Comparison of ENCODE assay signal across 13 cellular contexts in genomic region chr9:38390851-38391250, GRCh38. TPM values are rescaled to one million over a fixed set of nuclear protein-coding genes. Genes with fewer than 3 reads are reported as not detected.
A peak's percentile ranks its signal among the peaks of the same experiment; 100 is the strongest.
DNase-seq lines count a peak whose midpoint lies in the region; ATAC-seq, FAIRE-seq and TF ChIP-seq lines count a peak whose summit lies in the region.
"Had no signal": no experiment of that assay in that cellular context is flagged by ENCODE, and none has a peak within 500 bp of the region (broad histone marks: within the 10 kb centered on the region; RNA-seq: fewer than 3 reads in every experiment).

No MANE protein-coding gene starts in this region.

- H3K27ac Mint-ChIP-seq in activated naive CD4-positive, alpha-beta T cell treated with anti-CD3 and anti-CD28 coated beads, Interleukin-2, amount 50 U/mL, for 24 hours, result no peak overlapping the region
- H3K27ac Mint-ChIP-seq in activated naive CD4-positive, alpha-beta T cell treated with anti-CD3 and anti-CD28 coated beads for 36 hours, result no peak overlapping the region
- H3K27ac Mint-ChIP-seq in nephron progenitor cell, result no peak overlapping the region

- ATAC-seq in aorta (ENCODE audit: low FRiP score), result no peak

- no peaks in the 10 kb centered on the region for H3K27me3 Mint-ChIP-seq in activated naive CD4-positive, alpha-beta T cell treated with anti-CD3 and anti-CD28 coated beads, Interleukin-2, amount 50 U/mL, for 24 hours
- H3K27me3 Mint-ChIP-seq in activated naive CD4-positive, alpha-beta T cell treated with anti-CD3 and anti-CD28 coated beads for 36 hours (ENCODE audit: low read depth), result peaks cover 9% of the 10 kb centered on the region
- peaks cover 17% of the 10 kb centered on the region for H3K27me3 Mint-ChIP-seq in nephron progenitor cell (ENCODE audit: low read depth, poor library complexity)

- peak overlapping the region; percentile 95 to 97 for H3K27ac ChIP-seq in aorta (ENCODE audit: low read depth in 1 of 2, low read length in 2 of 2)
- H3K27ac ChIP-seq: SJSA1 had no signal

- no peak for TF ChIP-seq CTCF in nephron progenitor cell (IDR thresholded peaks at IDR 0.05)

- no peak for TF ChIP-seq POLR2A in GM12892 (IDR thresholded peaks at IDR 0.05; ENCODE audit: low read depth, low read length)

- intact Hi-C loops in activated naive CD4-positive, alpha-beta T cell treated with anti-CD3 and anti-CD28 coated beads for 36 hours (cut with micrococcal nuclease), result loop anchor here (5.0 kb wide), 1 partner anchor 489 kb away; the partner anchor contains the start of gene SLC25A51
- intact Hi-C loops in aorta (cut with DNase I), result loop anchor here (10.0 kb wide), 3 partner anchors 436 to 906 kb away; partner anchors contain the start of genes POLR1E (in 1 of the 2) and SLC25A51 (in 1 of the 2)

- peak overlapping the region; percentile 15 for H3K4me3 Mint-ChIP-seq in activated naive CD4-positive, alpha-beta T cell treated with anti-CD3 and anti-CD28 coated beads, Interleukin-2, amount 50 U/mL, for 24 hours
- no peak overlapping the region for H3K4me3 Mint-ChIP-seq in activated naive CD4-positive, alpha-beta T cell treated with anti-CD3 and anti-CD28 coated beads for 36 hours
- H3K4me3 Mint-ChIP-seq in nephron progenitor cell, result peak overlapping the region; percentile 63

- 48 to 68% methylated on average over 5 of the region's 5 CpGs for WGBS in aorta, 2 donors

- no peaks in the 10 kb centered on the region for H3K4me1 ChIP-seq in aorta (ENCODE audit: control insufficient read depth in 1 of 2, insufficient read depth in 2 of 2, low read length in 2 of 2)
- H3K4me1 ChIP-seq: SJSA1 had no signal

- peaks cover 0 to 5% of the 10 kb centered on the region in 2 donors for H3K36me3 ChIP-seq in aorta (ENCODE audit: control insufficient read depth in 1 of 2, insufficient read depth in 2 of 2, low read length in 1 of 2)
- H3K36me3 ChIP-seq: SJSA1 had no signal

- CTCF ChIA-PET in activated naive CD4-positive, alpha-beta T cell treated with anti-CD3 and anti-CD28 coated beads for 36 hours (lab: Charles Lee), result no interaction called here

- peaks cover 1% of the 10 kb centered on the region for H3K36me3 Mint-ChIP-seq in activated naive CD4-positive, alpha-beta T cell treated with anti-CD3 and anti-CD28 coated beads, Interleukin-2, amount 50 U/mL, for 24 hours
- peaks cover 15% of the 10 kb centered on the region for H3K36me3 Mint-ChIP-seq in activated naive CD4-positive, alpha-beta T cell treated with anti-CD3 and anti-CD28 coated beads for 36 hours (ENCODE audit: low read depth)
- H3K36me3 Mint-ChIP-seq in nephron progenitor cell (ENCODE audit: low read depth), result peaks cover 15% of the 10 kb centered on the region

- peaks cover 16% of the 10 kb centered on the region for H3K4me1 Mint-ChIP-seq in activated naive CD4-positive, alpha-beta T cell treated with anti-CD3 and anti-CD28 coated beads, Interleukin-2, amount 50 U/mL, for 24 hours
- H3K4me1 Mint-ChIP-seq in activated naive CD4-positive, alpha-beta T cell treated with anti-CD3 and anti-CD28 coated beads for 36 hours (ENCODE audit: low read depth), result peaks cover 13% of the 10 kb centered on the region
- H3K4me1 Mint-ChIP-seq in nephron progenitor cell, result peaks cover 55% of the 10 kb centered on the region

- no peaks in the 10 kb centered on the region for H3K27me3 ChIP-seq in aorta (ENCODE audit: control insufficient read depth in 1 of 2, insufficient read depth in 2 of 2, low read length in 1 of 2)
- H3K27me3 ChIP-seq: SJSA1 had no signal

- no peaks in the 10 kb centered on the region for H3K9me3 Mint-ChIP-seq in activated naive CD4-positive, alpha-beta T cell treated with anti-CD3 and anti-CD28 coated beads, Interleukin-2, amount 50 U/mL, for 24 hours
- H3K9me3 Mint-ChIP-seq in activated naive CD4-positive, alpha-beta T cell treated with anti-CD3 and anti-CD28 coated beads for 36 hours, result no peaks in the 10 kb centered on the region
- no peaks in the 10 kb centered on the region for H3K9me3 Mint-ChIP-seq in nephron progenitor cell

- H3K9me3 ChIP-seq in aorta (ENCODE audit: control insufficient read depth, low read length), result peaks cover 1% of the 10 kb centered on the region
- H3K9me3 ChIP-seq: SJSA1 had no signal

- FAIRE-seq in GM12892 (lab: Jason Lieb, UNC), result no peak
- FAIRE-seq: D721Med had no signal

- no peak overlapping the region for H3K4me3 ChIP-seq in aorta (ENCODE audit: low read length in 2 of 2)
- H3K4me3 ChIP-seq: SJSA1 had no signal

- DNase-seq in activated naive CD4-positive, alpha-beta T cell treated with anti-CD3 and anti-CD28 coated beads for 36 hours, result no peak
- DNase-seq in glomerular visceral epithelial cell (ENCODE audit: extremely low spot score), result peak; percentile 48
- DNase-seq in nephron progenitor cell, result no peak
- no peak for DNase-seq in aorta
- no peak for DNase-seq in GM12892 (ENCODE audit: insufficient read length)
- DNase-seq in NCI-H1417 (lab: John Stamatoyannopoulos, UW), result no peak
- no peak for DNase-seq in HCEC 1CT
- DNase-seq: ACHN, NCI-H1092 had no signal

RNA-seq across cellular contexts. Expression of gene ALDH1B1, which starts 1.7 kb away (rescaled TPM):
- 10 to 100 TPM; 14.1 to 17.9 TPM for total RNA-seq in activated naive CD4-positive, alpha-beta T cell treated with anti-CD3 and anti-CD28 coated beads for 36 hours
- total RNA-seq in aorta, result 100 to 1,000 TPM; 141 to 336 TPM
- 10 to 100 TPM; 38.1 to 76.5 TPM for polyA plus RNA-seq in aorta
- polyA plus RNA-seq in GM12892 (2012; ENCODE audit: missing spikeins), result 20.5 TPM

RNA-seq across cellular contexts. Expression of gene IGFBPL1, which starts 33.4 kb away (rescaled TPM):
- under 1 TPM; 0.20 to 0.26 TPM for total RNA-seq in activated naive CD4-positive, alpha-beta T cell treated with anti-CD3 and anti-CD28 coated beads for 36 hours
- total RNA-seq in aorta, result 10 to 100 TPM in 1 of 2 donors, 1 to 10 TPM in 1; 5.9 to 27.8 TPM
- 1 to 10 TPM in 1 of 2 donors, under 1 TPM in 1; 0.72 to 2.0 TPM for polyA plus RNA-seq in aorta
- polyA plus RNA-seq in GM12892 (2012; ENCODE audit: missing spikeins), result not detected
- total RNA-seq: subcutaneous adipose tissue had no signal

Comparison
In these comparisons a context has a peak if more than half of its experiments do, and no peak if none do; other contexts are left out.
1. RNA of gene ALDH1B1, which starts 1.7 kb away (total RNA-seq): 141 to 336 TPM in aorta; 14.1 to 17.9 TPM in activated naive CD4-positive, alpha-beta T cell treated with anti-CD3 and anti-CD28 coated beads for 36 hours; every median in the first group is over 4 times any median in the second.
2. RNA of gene IGFBPL1, which starts 33.4 kb away (total RNA-seq): 5.9 to 27.8 TPM in aorta; 0.20 to 0.26 TPM in activated naive CD4-positive, alpha-beta T cell treated with anti-CD3 and anti-CD28 coated beads for 36 hours; every median in the first group is over 4 times any median in the second.